In genomic region chr5:96973561-96974401, GRCh38 we compare ENCODE assay signal across 15 cellular contexts. TPM values are rescaled to one million over a fixed set of nuclear protein-coding genes. Genes with fewer than 3 reads are reported as not detected.
DNase-seq lines count a peak whose midpoint lies in the region; ATAC-seq, FAIRE-seq and TF ChIP-seq lines count a peak whose summit lies in the region.
"Had no signal": no experiment of that assay in that cellular context is flagged by ENCODE, and none has a peak within 500 bp of the region (broad histone marks: within the 10 kb centered on the region; RNA-seq: fewer than 3 reads in every experiment).

No MANE protein-coding gene starts in this region.

- no peaks in the 10 kb centered on the region for H3K9me3 ChIP-seq in smooth muscle cell (replicated peaks; ENCODE audit: low read depth)
- no peaks in the 10 kb centered on the region for H3K9me3 ChIP-seq in colonic mucosa
- H3K9me3 ChIP-seq: neutrophil, upper lobe of right lung had no signal

- H3K36me3 Mint-ChIP-seq in activated CD8-positive, alpha-beta memory T cell treated with anti-CD3 and anti-CD28 coated beads, Interleukin-2, amount 10 ng/mL, durations not matched to agents 7 days and 5 days, result peaks cover 35% of the 10 kb centered on the region
- H3K36me3 Mint-ChIP-seq in activated CD8-positive, alpha-beta T cell treated with anti-CD3 and anti-CD28 coated beads for 36 hours (ENCODE audit: low read depth), result peaks cover 7% of the 10 kb centered on the region

- no peaks in the 10 kb centered on the region for H3K27me3 Mint-ChIP-seq in activated CD8-positive, alpha-beta memory T cell treated with anti-CD3 and anti-CD28 coated beads, Interleukin-2, amount 10 ng/mL, durations not matched to agents 7 days and 5 days
- H3K27me3 Mint-ChIP-seq in activated CD8-positive, alpha-beta T cell treated with anti-CD3 and anti-CD28 coated beads for 36 hours, result no peaks in the 10 kb centered on the region
- H3K27me3 Mint-ChIP-seq: brain had no signal

- peak overlapping the region; percentile 66 for H3K27ac Mint-ChIP-seq in activated CD8-positive, alpha-beta memory T cell treated with anti-CD3 and anti-CD28 coated beads, Interleukin-2, amount 10 ng/mL, durations not matched to agents 7 days and 5 days
- H3K27ac Mint-ChIP-seq in activated CD8-positive, alpha-beta T cell treated with anti-CD3 and anti-CD28 coated beads for 36 hours, result peak overlapping the region; percentile 69

- TF ChIP-seq CTCF in activated CD8-positive, alpha-beta T cell treated with anti-CD3 and anti-CD28 coated beads for 36 hours (IDR thresholded peaks at IDR 0.05), result no peak
- no peak for TF ChIP-seq CTCF in smooth muscle cell (IDR thresholded peaks at IDR 0.05; ENCODE audit: borderline replicate concordance, insufficient read depth, poor library complexity, severe bottlenecking)
- no peak for TF ChIP-seq CTCF in colonic mucosa (IDR thresholded peaks at IDR 0.05)

- H3K36me3 ChIP-seq in smooth muscle cell (ENCODE audit: low read depth) (no peaks in the 10 kb centered on the region), colonic mucosa (no peaks in the 10 kb centered on the region)
- H3K36me3 ChIP-seq: neutrophil, upper lobe of right lung had no signal

- CTCF ChIA-PET in activated CD8-positive, alpha-beta memory T cell treated with anti-CD3 and anti-CD28 coated beads, Interleukin-2, amount 10 ng/mL, durations not matched to agents 7 days and 5 days (lab: Charles Lee), result interaction anchor here (0.5 to 1.8 kb wide), 3 partner anchors 11 to 27 kb away, joined by 3 to 8 read pairs (median 4); no protein-coding TSS in a partner anchor
- CTCF ChIA-PET in activated CD8-positive, alpha-beta T cell treated with anti-CD3 and anti-CD28 coated beads for 36 hours (lab: Charles Lee), result interaction anchor here (0.7 to 1.9 kb wide), 4 partner anchors 19 to 105 kb away, joined by 3 to 6 read pairs (median 3); no protein-coding TSS in a partner anchor

- H3K4me3 ChIP-seq in smooth muscle cell, result no peak overlapping the region
- H3K4me3 ChIP-seq in colonic mucosa, result no peak overlapping the region
- H3K4me3 ChIP-seq: upper lobe of right lung had no signal

- H3K4me1 ChIP-seq in smooth muscle cell (ENCODE audit: low read depth), result peaks cover 6% of the 10 kb centered on the region
- H3K4me1 ChIP-seq in colonic mucosa, result no peaks in the 10 kb centered on the region

- 30% methylated on average over 2 of the region's 2 CpGs for WGBS in smooth muscle cell (ENCODE audit: low lambda C conversion rate)

- no peaks in the 10 kb centered on the region for H3K9me3 Mint-ChIP-seq in activated CD8-positive, alpha-beta memory T cell treated with anti-CD3 and anti-CD28 coated beads, Interleukin-2, amount 10 ng/mL, durations not matched to agents 7 days and 5 days (ENCODE audit: low read depth)
- H3K9me3 Mint-ChIP-seq in activated CD8-positive, alpha-beta T cell treated with anti-CD3 and anti-CD28 coated beads for 36 hours, result no peaks in the 10 kb centered on the region
- H3K9me3 Mint-ChIP-seq: brain had no signal

- H3K79me2 ChIP-seq in smooth muscle cell (ENCODE audit: low read depth), result peaks cover 82% of the 10 kb centered on the region

- no peak overlapping the region for H2AFZ ChIP-seq in smooth muscle cell (ENCODE audit: low read depth)

- H3F3A ChIP-seq in smooth muscle cell (ENCODE audit: low read depth), result peaks cover 6% of the 10 kb centered on the region

- H3K4me2 ChIP-seq in smooth muscle cell, result peak overlapping the region; percentile 60

- H3K27me3 ChIP-seq in smooth muscle cell (ENCODE audit: low read depth), result no peaks in the 10 kb centered on the region
- H3K27me3 ChIP-seq in colonic mucosa, result no peaks in the 10 kb centered on the region
- H3K27me3 ChIP-seq: neutrophil, upper lobe of right lung had no signal

- FAIRE-seq in urothelium cell line (lab: Jason Lieb, UNC), result no peak
- FAIRE-seq: GM12892 had no signal

- intact Hi-C loops in activated CD8-positive, alpha-beta T cell treated with anti-CD3 and anti-CD28 coated beads for 36 hours (cut with micrococcal nuclease), result no loop called here
- intact Hi-C loops in colonic mucosa (cut with DNase I), result no loop called here

- POLR2A ChIA-PET in activated CD8-positive, alpha-beta T cell treated with anti-CD3 and anti-CD28 coated beads for 36 hours (lab: Charles Lee), result interaction anchor here (1.4 to 1.5 kb wide), 2 partner anchors 21 to 25 kb away, joined by 4 read pairs; no protein-coding TSS in a partner anchor

- DNase-seq in activated CD8-positive, alpha-beta memory T cell treated with anti-CD3 and anti-CD28 coated beads, Interleukin-2, amount 10 ng/mL, durations not matched to agents 7 days and 5 days, result no peak
- no peak for DNase-seq in activated CD8-positive, alpha-beta memory T cell treated with anti-CD3 and anti-CD28 coated beads, Interleukin-2, amount 50 U/mL, for 4 hours
- DNase-seq in activated CD8-positive, alpha-beta T cell treated with anti-CD3 and anti-CD28 coated beads for 36 hours, result no peak
- DNase-seq in smooth muscle cell (lab: John Stamatoyannopoulos, UW; ENCODE audit: unreplicated experiment) (no peak), DMS114 treated with DMSO at 0.1 percent for 48 hours (lab: John Stamatoyannopoulos, UW; ENCODE audit: unreplicated experiment) (no peak), urothelium cell line (ENCODE audit: low spot score) (no peak), colonic mucosa (no peak)
- DNase-seq: ACHN, MM.1S, upper lobe of right lung had no signal

- H3K9ac ChIP-seq in smooth muscle cell (ENCODE audit: low read depth) (no peak overlapping the region), colonic mucosa (ENCODE audit: low read depth in 2 of 2, low read length in 2 of 2) (no peak overlapping the region)

- peaks cover 18% of the 10 kb centered on the region for H4K20me1 ChIP-seq in smooth muscle cell (ENCODE audit: low read depth)

- H3K27ac ChIP-seq in smooth muscle cell (ENCODE audit: low read depth) (no peak overlapping the region), colonic mucosa (no peak overlapping the region)
- H3K27ac ChIP-seq: neutrophil, upper lobe of right lung had no signal

- ATAC-seq in activated CD8-positive, alpha-beta memory T cell treated with anti-CD3 and anti-CD28 coated beads, Interleukin-2, amount 10 ng/mL, durations not matched to agents 7 days and 5 days, result peak; percentile 85
- ATAC-seq in HG03196 (IDR thresholded peaks at IDR 0.05; ENCODE audit: unreplicated experiment), result peak; percentile 45
- ATAC-seq in activated CD8-positive, alpha-beta T cell treated with anti-CD3 and anti-CD28 coated beads for 36 hours, result peak; percentile 74
- ATAC-seq: Panc1, upper lobe of right lung had no signal

- peaks cover 50% of the 10 kb centered on the region for H3K4me1 Mint-ChIP-seq in activated CD8-positive, alpha-beta memory T cell treated with anti-CD3 and anti-CD28 coated beads, Interleukin-2, amount 10 ng/mL, durations not matched to agents 7 days and 5 days
- peaks cover 78% of the 10 kb centered on the region for H3K4me1 Mint-ChIP-seq in activated CD8-positive, alpha-beta T cell treated with anti-CD3 and anti-CD28 coated beads for 36 hours (ENCODE audit: low read depth)

- no peak overlapping the region for H3K4me3 Mint-ChIP-seq in activated CD8-positive, alpha-beta memory T cell treated with anti-CD3 and anti-CD28 coated beads, Interleukin-2, amount 10 ng/mL, durations not matched to agents 7 days and 5 days
- H3K4me3 Mint-ChIP-seq in activated CD8-positive, alpha-beta T cell treated with anti-CD3 and anti-CD28 coated beads for 36 hours, result peak overlapping the region; percentile 29

RNA-seq across cellular contexts. Expression of gene LNPEP, which starts 37.9 kb away (rescaled TPM):
- total RNA-seq in activated CD8-positive, alpha-beta memory T cell treated with anti-CD3 and anti-CD28 coated beads, Interleukin-2, amount 10 ng/mL, durations not matched to agents 7 days and 5 days, result 10 to 100 TPM; 67.4 to 80.4 TPM
- 10 to 100 TPM; 51.2 to 53.7 TPM for total RNA-seq in activated CD8-positive, alpha-beta T cell treated with anti-CD3 and anti-CD28 coated beads for 36 hours
- 24.3 and 28.0 TPM in 2 replicates for total RNA-seq in smooth muscle cell
- polyA plus RNA-seq in smooth muscle cell, result 2.3 and 3.5 TPM in 2 replicates
- total RNA-seq in colonic mucosa, result 10 to 100 TPM; 23.7 to 34.9 TPM
